Comparison of ENCODE assay signal across 21 cellular contexts in the genomic region with DNA sequence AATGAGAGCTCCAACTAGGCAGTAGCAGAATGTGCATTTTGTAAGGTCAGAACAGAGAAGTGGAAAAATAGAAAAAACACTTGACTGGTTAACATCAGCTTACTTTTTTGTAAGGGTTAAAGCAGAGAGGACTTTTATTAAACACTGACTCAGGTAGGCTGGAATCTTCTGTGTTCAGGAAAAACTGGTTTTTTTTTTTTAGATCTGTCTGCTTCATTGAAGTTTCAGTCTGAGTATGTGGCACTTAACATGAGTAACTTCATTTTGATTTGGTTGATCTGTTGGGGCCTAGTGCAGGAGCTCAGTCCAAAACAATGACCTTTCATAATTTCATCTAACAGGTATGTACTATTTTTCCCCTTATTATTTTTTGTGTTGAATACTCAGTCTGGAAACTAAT.
DNase-seq lines count a peak whose midpoint lies in the region; ATAC-seq and TF ChIP-seq lines count a peak whose summit lies in the region.
"Had no signal": no experiment of that assay in that cellular context is flagged by ENCODE, and none has a peak within 500 bp of the region (broad histone marks: within the 10 kb centered on the region; RNA-seq: fewer than 3 reads in every experiment).

No MANE protein-coding gene starts in this region.

- H3K9ac ChIP-seq in HCT116 (ENCODE audit: low read length) (no peak overlapping the region), PC-3 (ENCODE audit: low read length) (no peak overlapping the region)

- H3K9me3 ChIP-seq in HCT116 (ENCODE audit: control insufficient read depth in 1 of 2, insufficient read depth in 1 of 2, low read depth in 1 of 2, low read length in 2 of 2) (no peaks in the 10 kb centered on the region), PC-3 (ENCODE audit: low read length) (no peaks in the 10 kb centered on the region), esophagus squamous epithelium (no peaks in the 10 kb centered on the region)
- H3K9me3 ChIP-seq: pancreas, suprapubic skin, vagina had no signal

- H3K27me3 Mint-ChIP-seq in progenitor cell of endocrine pancreas: no peaks in the 10 kb centered on the region
- H3K27me3 Mint-ChIP-seq: activated CD4-positive, alpha-beta T cell treated with anti-CD3 and anti-CD28 coated beads, Interleukin-2, amount 10 ng/mL, durations not matched to agents 24 days and 14 days; CD4-positive, CD25-positive, alpha-beta regulatory T cell had no signal

- CTCF ChIA-PET in HCT116 (lab: Charles Lee) (no interaction called here), PC-3 (lab: Charles Lee) (interaction anchor here (0.7 kb wide), 4 partner anchors 17 to 556 kb away, joined by 3 to 13 read pairs (median 5); no protein-coding TSS in a partner anchor)

- H3K4me2 ChIP-seq in HCT116 (ENCODE audit: low read length): peak overlapping the region; percentile 9
- peak overlapping the region; percentile 30 for H3K4me2 ChIP-seq in PC-3 (ENCODE audit: low read length)

- H3K4me1 Mint-ChIP-seq in progenitor cell of endocrine pancreas (ENCODE audit: low read depth): peaks cover 22% of the 10 kb centered on the region
- H3K4me1 Mint-ChIP-seq: activated CD4-positive, alpha-beta T cell treated with anti-CD3 and anti-CD28 coated beads, Interleukin-2, amount 10 ng/mL, durations not matched to agents 24 days and 14 days; CD4-positive, CD25-positive, alpha-beta regulatory T cell had no signal

- peak overlapping the region; percentile 90 for H3K27ac Mint-ChIP-seq in progenitor cell of endocrine pancreas
- H3K27ac Mint-ChIP-seq: activated CD4-positive, alpha-beta T cell treated with anti-CD3 and anti-CD28 coated beads, Interleukin-2, amount 10 ng/mL, durations not matched to agents 24 days and 14 days; activated T-helper 2 cell treated with anti-CD3 and anti-CD28 coated beads, Interferon-gamma antibody, Interleukin-2, Interleukin-4, amounts not matched to agents 10 μg/mL and 5 μg/mL and 100 μg/mL, durations not matched to agents 14 hours and 24 hours and 36 hours; CD4-positive, CD25-positive, alpha-beta regulatory T cell; natural killer cell treated with Interleukin-12 subunit alpha and Interleukin-12 subunit beta and Interleukin-15 and Interleukin-18, amount 100 ng/mL, for 72 hours had no signal

- H3K4me3 Mint-ChIP-seq in progenitor cell of endocrine pancreas (ENCODE audit: low read depth): peak overlapping the region; percentile 40
- H3K4me3 Mint-ChIP-seq: activated CD4-positive, alpha-beta T cell treated with anti-CD3 and anti-CD28 coated beads, Interleukin-2, amount 10 ng/mL, durations not matched to agents 24 days and 14 days; CD4-positive, CD25-positive, alpha-beta regulatory T cell; natural killer cell treated with Interleukin-12 subunit alpha and Interleukin-12 subunit beta and Interleukin-15 and Interleukin-18, amount 100 ng/mL, for 72 hours had no signal

- no peaks in the 10 kb centered on the region for H3F3A ChIP-seq in PC-3 (ENCODE audit: low read length, unreplicated experiment)

- no peak overlapping the region for H3K4me3 ChIP-seq in HCT116 (replicated peaks in 1 of 2; ENCODE audit: low read depth in 1 of 2, low read length in 2 of 2)
- H3K4me3 ChIP-seq in PC-3 (ENCODE audit: low read length): no peak overlapping the region
- no peak overlapping the region for H3K4me3 ChIP-seq in esophagus squamous epithelium
- H3K4me3 ChIP-seq: pancreas, suprapubic skin, vagina had no signal

- H3K36me3 ChIP-seq in HCT116 (ENCODE audit: control insufficient read depth in 1 of 2, insufficient read depth in 2 of 2, low read length in 2 of 2) (no peaks in the 10 kb centered on the region), PC-3 (ENCODE audit: low read depth, low read length) (no peaks in the 10 kb centered on the region), esophagus squamous epithelium (no peaks in the 10 kb centered on the region)
- H3K36me3 ChIP-seq: brain microvascular endothelial cell, pancreas, suprapubic skin, vagina had no signal

- DNase-seq in HCT116 (ENCODE audit: low read depth, low spot score) (no peak), PC-3 (peak; percentile 88), esophagus squamous epithelium (lab: John Stamatoyannopoulos, UW) (no peak), progenitor cell of endocrine pancreas (ENCODE audit: low spot score, unreplicated experiment) (no peak)
- no peak for DNase-seq in effector CD4-positive, alpha-beta T cell
- DNase-seq: activated CD4-positive, alpha-beta T cell treated with anti-CD3 and anti-CD28 coated beads, Interleukin-2, amount 10 ng/mL, durations not matched to agents 24 days and 14 days; brain microvascular endothelial cell; CD4-positive, CD25-positive, alpha-beta regulatory T cell; GDM1; left colon; midbrain; NCI-H1105; NCI-H2107; NCI-H524; pancreas had no signal

- intact Hi-C loops in HCT116 (cut with micrococcal nuclease): no loop called here
- intact Hi-C loops in PC-3 (cut with micrococcal nuclease): no loop called here
- intact Hi-C loops in esophagus squamous epithelium (cut with DNase I): no loop called here

- H4K20me1 ChIP-seq in HCT116 (ENCODE audit: insufficient read depth): no peaks in the 10 kb centered on the region; the same call in 1 of the 2 replicates
- no peaks in the 10 kb centered on the region for H4K20me1 ChIP-seq in PC-3 (ENCODE audit: low read length)

- no peak for ATAC-seq in HCT116
- ATAC-seq in PC-3: peak; percentile 31; the same call in 1 of the 2 replicates
- no peak for ATAC-seq in HG02678 (IDR thresholded peaks at IDR 0.05; ENCODE audit: unreplicated experiment)
- ATAC-seq in activated CD4-positive, CD25-positive, alpha-beta regulatory T cell treated with anti-CD3 and anti-CD28 coated beads, Interleukin-2, amount 50 U/mL, for 24 hours: no peak
- ATAC-seq: left colon; natural killer cell treated with Interleukin-12 subunit alpha and Interleukin-12 subunit beta and Interleukin-15 and Interleukin-18, amount 100 ng/mL, for 72 hours had no signal

- TF ChIP-seq POLR2A in HCT116 (IDR thresholded peaks at IDR 0.05; ENCODE audit: borderline replicate concordance, extremely low read depth, insufficient read depth, insufficient read length) (no peak), esophagus squamous epithelium (IDR thresholded peaks at IDR 0.05) (no peak)

- no peak for TF ChIP-seq CTCF in HCT116 (IDR thresholded peaks at IDR 0.05 in 2 of 3, conservative IDR thresholded peaks at IDR 0.05 in 1 of 3; ENCODE audit: borderline replicate concordance in 1 of 3, insufficient read depth in 1 of 3, low read depth in 2 of 3, low read length in 2 of 3)
- TF ChIP-seq CTCF in PC-3 (conservative IDR thresholded peaks at IDR 0.05; ENCODE audit: low read depth, low read length): no peak
- TF ChIP-seq CTCF in esophagus squamous epithelium (IDR thresholded peaks at IDR 0.05): no peak
- no peak for TF ChIP-seq CTCF in progenitor cell of endocrine pancreas (IDR thresholded peaks at IDR 0.05; ENCODE audit: unreplicated experiment)

- POLR2A ChIA-PET in HCT116 (lab: Charles Lee) (no interaction called here), PC-3 (lab: Charles Lee; ENCODE audit: unreplicated experiment) (no interaction called here)

- RAD21 ChIA-PET in HCT116 (lab: Charles Lee; ENCODE audit: low non-redundant PET in 1 of 2, low total read pairs in 2 of 2, uncharacterized antibody in 2 of 2, unreplicated experiment in 2 of 2): interaction anchor here in 1 of 2 experiments (0.6 kb wide), 1 partner anchor 64 kb away, joined by 3 read pairs; no protein-coding TSS in a partner anchor

- peaks cover 6 to 10% of the 10 kb centered on the region in 2 experiments; a peak in 3 of 4 replicates for H3K4me1 ChIP-seq in HCT116 (ENCODE audit: control insufficient read depth in 1 of 2, insufficient read depth in 2 of 2, low read length in 2 of 2)
- peaks cover 17% of the 10 kb centered on the region for H3K4me1 ChIP-seq in PC-3 (ENCODE audit: insufficient read depth, low read length)
- H3K4me1 ChIP-seq in esophagus squamous epithelium: peaks cover 0 to 17% (median 0%) of the 10 kb centered on the region in 3 donors
- H3K4me1 ChIP-seq: pancreas, vagina had no signal

- no peaks in the 10 kb centered on the region for H3K36me3 Mint-ChIP-seq in progenitor cell of endocrine pancreas (ENCODE audit: insufficient read depth)
- H3K36me3 Mint-ChIP-seq: CD4-positive, CD25-positive, alpha-beta regulatory T cell; natural killer cell treated with Interleukin-12 subunit alpha and Interleukin-12 subunit beta and Interleukin-15 and Interleukin-18, amount 100 ng/mL, for 72 hours had no signal

- no peaks in the 10 kb centered on the region for H3K9me2 ChIP-seq in HCT116 (ENCODE audit: insufficient read depth)
- H3K9me2 ChIP-seq in PC-3 (replicated peaks; ENCODE audit: low read length): no peaks in the 10 kb centered on the region

- H3K9me3 Mint-ChIP-seq in progenitor cell of endocrine pancreas (ENCODE audit: low read depth): no peaks in the 10 kb centered on the region
- H3K9me3 Mint-ChIP-seq: activated CD4-positive, alpha-beta T cell treated with anti-CD3 and anti-CD28 coated beads, Interleukin-2, amount 10 ng/mL, durations not matched to agents 24 days and 14 days; activated T-helper 2 cell treated with anti-CD3 and anti-CD28 coated beads, Interferon-gamma antibody, Interleukin-2, Interleukin-4, amounts not matched to agents 10 μg/mL and 5 μg/mL and 100 μg/mL, durations not matched to agents 14 hours and 24 hours and 36 hours; CD4-positive, CD25-positive, alpha-beta regulatory T cell; natural killer cell treated with Interleukin-12 subunit alpha and Interleukin-12 subunit beta and Interleukin-15 and Interleukin-18, amount 100 ng/mL, for 72 hours had no signal

- BruUV-seq in HCT116 (replicated peaks; lab: Mats Ljungman, UMichigan) (no TSS peak), PC-3 (replicated peaks; lab: Mats Ljungman, UMichigan) (no TSS peak)

- H3K79me2 ChIP-seq in HCT116 (ENCODE audit: insufficient read depth, low read length): no peaks in the 10 kb centered on the region
- H3K79me2 ChIP-seq in PC-3 (ENCODE audit: low read length): no peaks in the 10 kb centered on the region

- TF ChIP-seq RAD21 in HCT116 (IDR thresholded peaks at IDR 0.05; ENCODE audit: low read depth): no peak

- H3K27ac ChIP-seq in HCT116 (ENCODE audit: low read depth, low read length) (no peak overlapping the region), PC-3 (ENCODE audit: low read length) (0 out of 2 replicates have a peak overlapping the region, but pooled peaks have one; percentile 2), esophagus squamous epithelium (peak overlapping the region in 3 of 4 donors; percentile 1 to 59 (median 48))
- H3K27ac ChIP-seq: brain microvascular endothelial cell, pancreas, suprapubic skin, vagina had no signal

- H2AFZ ChIP-seq in HCT116 (ENCODE audit: low read depth, low read length, poor library complexity, severe bottlenecking) (no peak overlapping the region), PC-3 (ENCODE audit: low read length) (no peak overlapping the region)

- no peaks in the 10 kb centered on the region for H3K27me3 ChIP-seq in HCT116 (ENCODE audit: insufficient read depth, low read length)
- no peaks in the 10 kb centered on the region for H3K27me3 ChIP-seq in PC-3 (ENCODE audit: low read length)
- no peaks in the 10 kb centered on the region for H3K27me3 ChIP-seq in esophagus squamous epithelium
- H3K27me3 ChIP-seq: brain microvascular endothelial cell, pancreas, suprapubic skin, vagina had no signal

TF ChIP-seq in HCT116, 20 proteins besides CTCF, POLR2A, EP300 and RAD21 (continues in another document):
- TF ChIP-seq SP1 (IDR thresholded peaks at IDR 0.05; ENCODE audit: low read depth) (0 out of 2 replicates have a peak, but pooled peaks have one; percentile 24), POLR2AphosphoS5 (IDR thresholded peaks at IDR 0.05; ENCODE audit: low read depth, low read length) (no peak)
